ENCODE assay signal across 12 cellular contexts in the genomic region with DNA sequence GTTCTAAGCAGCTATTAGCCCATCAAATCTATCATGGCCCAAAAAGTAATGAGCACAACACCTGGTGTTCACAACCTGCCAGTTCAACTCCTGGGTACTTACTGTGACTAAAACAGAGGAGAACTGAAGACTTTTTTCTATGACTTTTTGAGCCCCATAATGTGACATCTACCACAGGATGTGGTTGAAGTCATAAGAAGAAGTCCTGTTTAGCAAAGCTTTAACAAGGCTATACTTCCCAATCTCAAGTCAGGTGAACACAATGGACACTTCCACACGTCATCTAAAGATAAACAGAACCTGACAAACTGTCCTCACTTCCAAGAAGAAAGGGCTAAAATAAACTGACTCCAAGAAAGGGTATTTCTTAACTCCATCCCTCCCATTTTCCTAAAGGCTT.
DNase-seq lines count a peak whose midpoint lies in the region; ATAC-seq, FAIRE-seq and TF ChIP-seq lines count a peak whose summit lies in the region.
"Had no signal": no experiment of that assay in that cellular context is flagged by ENCODE, and none has a peak within 500 bp of the region (broad histone marks: within the 10 kb centered on the region; RNA-seq: fewer than 3 reads in every experiment).

No MANE protein-coding gene starts in this region.

- peak; percentile 84 for FAIRE-seq in GM12891 (lab: Jason Lieb, UNC)
- FAIRE-seq: endometrium, G401.6 had no signal

- TF ChIP-seq POLR2A in GM12891 (IDR thresholded peaks at IDR 0.05; ENCODE audit: low read depth, low read length): no peak

- no peak for TF ChIP-seq CTCF in GM20000 (IDR thresholded peaks at IDR 0.05; ENCODE audit: extremely low read depth, missing control alignments)
- no peak for TF ChIP-seq CTCF in right atrium auricular region (IDR thresholded peaks at IDR 0.05)

- no peaks in the 10 kb centered on the region for H3K27me3 ChIP-seq in right atrium auricular region

- DNase-seq in GM12891 (ENCODE audit: insufficient read length, low spot score) (peak; percentile 6), GM20000 (ENCODE audit: low spot score) (peak; percentile 15), right atrium auricular region (ENCODE audit: low spot score) (no peak), GOT3 (lab: John Stamatoyannopoulos, UW) (no peak), NCI-H446 treated with DMSO at 0.1 percent for 48 hours (lab: John Stamatoyannopoulos, UW) (no peak)
- no peak for DNase-seq in central memory CD8-positive, alpha-beta T cell (ENCODE audit: low spot score in 2 of 2)
- no peak for DNase-seq in activated CD8-positive, alpha-beta memory T cell treated with anti-CD3 and anti-CD28 coated beads for 24 hours
- DNase-seq: activated CD4-positive, alpha-beta T cell treated with anti-CD3 and anti-CD28 coated beads, Interleukin-2, amount 50 U/mL, for 4 hours; NCI-H1105 treated with DMSO at 0.1 percent for 48 hours had no signal

- no peaks in the 10 kb centered on the region for H3K4me1 ChIP-seq in right atrium auricular region

- ATAC-seq in HG03460 (IDR thresholded peaks at IDR 0.05; ENCODE audit: unreplicated experiment): peak; percentile 86
- ATAC-seq in central memory CD8-positive, alpha-beta T cell (replicated peaks; ENCODE audit: extremely low read depth, poor library complexity, severe bottlenecking): peak; percentile 96

- H3K4me3 Mint-ChIP-seq in central memory CD8-positive, alpha-beta T cell: no peak overlapping the region

- no peak overlapping the region for H3K27ac ChIP-seq in right atrium auricular region

- no peaks in the 10 kb centered on the region for H3K27me3 Mint-ChIP-seq in central memory CD8-positive, alpha-beta T cell

- H3K36me3 ChIP-seq in right atrium auricular region: peaks cover 6% of the 10 kb centered on the region

- peaks cover 10% of the 10 kb centered on the region for H3K36me3 Mint-ChIP-seq in central memory CD8-positive, alpha-beta T cell (ENCODE audit: insufficient read depth)

- H3K4me3 ChIP-seq in right atrium auricular region: no peak overlapping the region

- H3K4me1 Mint-ChIP-seq in central memory CD8-positive, alpha-beta T cell: peaks cover 30% of the 10 kb centered on the region

- no peaks in the 10 kb centered on the region for H3K9me3 ChIP-seq in right atrium auricular region

- no peak overlapping the region for H3K27ac Mint-ChIP-seq in central memory CD8-positive, alpha-beta T cell (ENCODE audit: low read depth)

- H3K9me3 Mint-ChIP-seq in central memory CD8-positive, alpha-beta T cell: no peaks in the 10 kb centered on the region

TF ChIP-seq in GM12891, 5 proteins besides CTCF, POLR2A, EP300 and RAD21:
- TF ChIP-seq SPI1 (IDR thresholded peaks at IDR 0.05; ENCODE audit: low read depth, low read length): peak; percentile 49
- TF ChIP-seq POU2F2 (IDR thresholded peaks at IDR 0.05; ENCODE audit: low read depth, low read length): no peak
- TF ChIP-seq TAF1 (IDR thresholded peaks at IDR 0.05; ENCODE audit: low read depth, low read length): no peak

Comparison
In these comparisons a context has a peak if more than half of its experiments do, and no peak if none do; other contexts are left out.
1. DNase-seq: peak in GM12891 (single experiment) and GM20000 (single experiment); none in central memory CD8-positive, alpha-beta T cell (0 of 2), right atrium auricular region (single experiment), GOT3 (single experiment), NCI-H446 treated with DMSO at 0.1 percent for 48 hours (single experiment) and activated CD8-positive, alpha-beta memory T cell treated with anti-CD3 and anti-CD28 coated beads for 24 hours (single experiment).